Comparison of ENCODE assay signal across 1 cellular context in genomic region chr18:22539045-22539444, GRCh38.
TF ChIP-seq lines count a peak whose summit lies in the region.

No MANE protein-coding gene starts in this region.

TF ChIP-seq in GM23338, 12 proteins besides CTCF, POLR2A, EP300 and RAD21 (continued from another document):
- TF ChIP-seq ETS1 (IDR thresholded peaks at IDR 0.05) = no peak
- TF ChIP-seq CREB1 (CRISPR knock-in tag; IDR thresholded peaks at IDR 0.05; ENCODE audit: low read depth) = no peak
- no peak for TF ChIP-seq REST (IDR thresholded peaks at IDR 0.05; ENCODE audit: unreplicated experiment)
- TF ChIP-seq NANOG (IDR thresholded peaks at IDR 0.05; ENCODE audit: borderline replicate concordance) = no peak
- no peak for TF ChIP-seq JUNB (IDR thresholded peaks at IDR 0.05; ENCODE audit: unreplicated experiment)
